In the genomic region with DNA sequence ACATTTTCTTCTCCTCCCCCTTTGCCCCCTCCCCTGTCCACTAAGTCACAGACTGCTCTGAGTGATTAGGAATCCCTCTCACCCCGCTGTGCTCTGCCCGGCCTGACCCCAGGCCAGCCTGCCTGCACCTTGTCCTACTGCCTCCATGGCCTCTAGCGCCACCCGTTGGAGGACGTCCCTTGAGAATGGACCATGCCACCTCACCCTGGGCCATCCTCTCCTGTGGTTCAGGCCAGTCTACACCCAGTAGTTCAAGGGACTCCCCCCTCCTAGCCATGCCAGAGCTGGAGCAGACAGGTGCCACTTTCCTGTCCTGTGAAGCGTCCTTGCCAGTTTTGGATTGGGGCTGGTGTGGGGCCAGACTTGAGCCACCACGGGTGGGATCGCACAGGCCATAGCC, we compare ENCODE assay signal across 15 cellular contexts. TPM values are rescaled to one million over a fixed set of nuclear protein-coding genes. Genes with fewer than 3 reads are reported as not detected.
A peak's percentile ranks its signal among the peaks of the same experiment; 100 is the strongest.
DNase-seq lines count a peak whose midpoint lies in the region; ATAC-seq, FAIRE-seq and TF ChIP-seq lines count a peak whose summit lies in the region.
"Had no signal": no experiment of that assay in that cellular context is flagged by ENCODE, and none has a peak within 500 bp of the region (broad histone marks: within the 10 kb centered on the region; RNA-seq: fewer than 3 reads in every experiment).

No MANE protein-coding gene starts in this region.

- no peak overlapping the region for H3K23ac ChIP-seq in H1 (ENCODE audit: insufficient read length)

- peak; percentile 27 to 54; a peak in 3 of 4 replicates for TF ChIP-seq RAD21 in H1 (IDR thresholded peaks at IDR 0.05 in 1 of 2, conservative IDR thresholded peaks at IDR 0.05 in 1 of 2; ENCODE audit: low read depth in 2 of 2, low read length in 2 of 2)

- no peaks in the 10 kb centered on the region for H3K9me3 ChIP-seq in H1 (ENCODE audit: insufficient read depth in 2 of 2, low read depth in 1 of 2, low read length in 1 of 2)
- H3K9me3 ChIP-seq in tibial nerve = no peaks in the 10 kb centered on the region
- H3K9me3 ChIP-seq: SK-N-SH had no signal

- no peaks in the 10 kb centered on the region for H4K20me1 ChIP-seq in H1 (replicated peaks in 1 of 2; ENCODE audit: control insufficient read depth in 1 of 2, insufficient read depth in 2 of 2, low read length in 2 of 2)

- no peak overlapping the region for H3K4me2 ChIP-seq in H1 (ENCODE audit: insufficient read depth in 1 of 2, low read depth in 2 of 2, low read length in 2 of 2)
- H3K4me2 ChIP-seq: SK-N-SH had no signal

- H2BK12ac ChIP-seq in H1 (ENCODE audit: low read depth, low read length) = no peak overlapping the region

- no peak overlapping the region for H4K8ac ChIP-seq in H1 (ENCODE audit: extremely low read depth, insufficient read depth, low read length)

- H3K23me2 ChIP-seq in H1 (ENCODE audit: low read depth, low read length) = no peaks in the 10 kb centered on the region

- H3K27me3 Mint-ChIP-seq in activated CD8-positive, alpha-beta T cell treated with anti-CD3 and anti-CD28 coated beads for 36 hours = no peaks in the 10 kb centered on the region
- no peaks in the 10 kb centered on the region for H3K27me3 Mint-ChIP-seq in activated CD8-positive, alpha-beta T cell treated with anti-CD3 and anti-CD28 coated beads, Interleukin-2, amount 10 ng/mL, durations not matched to agents 7 days and 5 days (ENCODE audit: low read depth)
- H3K27me3 Mint-ChIP-seq: stimulated activated naive CD8-positive, alpha-beta T cell treated with anti-CD3 and anti-CD28 coated beads, Interleukin-15, Interleukin-2, amounts not matched to agents 100 ng/mL and 50 ng/mL, for 24 hours had no signal

- H3K4me3 ChIP-seq in H1 (ENCODE audit: extremely low read depth in 1 of 4, insufficient read depth in 2 of 4, low read depth in 3 of 4, low read length in 4 of 4) (no peak overlapping the region), tibial nerve (no peak overlapping the region)

- H3K79me2 ChIP-seq in H1 (ENCODE audit: control insufficient read depth in 1 of 2, insufficient read depth in 2 of 2, low read length in 2 of 2) = peaks cover 0 to 10% of the 10 kb centered on the region in 2 experiments; a peak in 2 of 4 replicates

- peaks cover 3 to 24% (median 9%) of the 10 kb centered on the region in 4 experiments; a peak in 6 of 7 replicates for H3K4me1 ChIP-seq in H1 (replicated peaks in 1 of 4; ENCODE audit: control insufficient read depth in 3 of 4, insufficient read depth in 4 of 4, low read length in 3 of 4)
- H3K4me1 ChIP-seq in tibial nerve = peaks cover 0 to 46% (median 0%) of the 10 kb centered on the region in 4 donors

- no peak overlapping the region for H2BK15ac ChIP-seq in H1 (ENCODE audit: low read length)

- H3K4me1 Mint-ChIP-seq in activated CD8-positive, alpha-beta T cell treated with anti-CD3 and anti-CD28 coated beads for 36 hours (ENCODE audit: low read depth) = no peaks in the 10 kb centered on the region
- peaks cover 5% of the 10 kb centered on the region for H3K4me1 Mint-ChIP-seq in activated CD8-positive, alpha-beta T cell treated with anti-CD3 and anti-CD28 coated beads, Interleukin-2, amount 10 ng/mL, durations not matched to agents 7 days and 5 days (ENCODE audit: low read depth)
- H3K4me1 Mint-ChIP-seq: mesothelial cell of epicardium had no signal

- 100% methylated on average over 4 of the region's 8 CpGs; no CpG with 5 or more reads in 1 of the 2 experiments for WGBS in H1 (ENCODE audit: extremely low coverage in 1 of 2, insufficient coverage in 1 of 2, insufficient read length in 1 of 2, insufficient replicate concordance in 2 of 2, low coverage in 1 of 2, low lambda C conversion rate in 2 of 2, missing lambda C conversion rate in 1 of 2), 2 experiments
- WGBS in tibial nerve, 2 donors = 73 to 83% methylated on average over 8 of the region's 8 CpGs

- no peak overlapping the region for H3K27ac Mint-ChIP-seq in activated CD8-positive, alpha-beta T cell treated with anti-CD3 and anti-CD28 coated beads for 36 hours
- no peak overlapping the region for H3K27ac Mint-ChIP-seq in activated CD8-positive, alpha-beta T cell treated with anti-CD3 and anti-CD28 coated beads, Interleukin-2, amount 10 ng/mL, durations not matched to agents 7 days and 5 days
- H3K27ac Mint-ChIP-seq: mesothelial cell of epicardium; stimulated activated naive CD8-positive, alpha-beta T cell treated with anti-CD3 and anti-CD28 coated beads, Interleukin-15, Interleukin-2, amounts not matched to agents 100 ng/mL and 50 ng/mL, for 24 hours had no signal

- CTCF ChIA-PET in activated CD8-positive, alpha-beta T cell treated with anti-CD3 and anti-CD28 coated beads for 36 hours (lab: Charles Lee) = interaction anchor here (0.9 kb wide), 1 partner anchor 16 kb away, joined by 3 read pairs; no protein-coding TSS in a partner anchor
- CTCF ChIA-PET in activated CD8-positive, alpha-beta T cell treated with anti-CD3 and anti-CD28 coated beads, Interleukin-2, amount 10 ng/mL, durations not matched to agents 7 days and 5 days (lab: Charles Lee) = interaction anchor here (1.2 kb wide), 1 partner anchor 16 kb away, joined by 4 read pairs; no protein-coding TSS in a partner anchor
- CTCF ChIA-PET in H1 (lab: Charles Lee; ENCODE audit: partially characterized antibody) = interaction anchor here (0.6 to 2.2 kb wide), 7 partner anchors 10 to 396 kb away, joined by 3 to 9 read pairs (median 4); partner anchors contain the start of gene IRAK1

- no peak overlapping the region for H2AFZ ChIP-seq in H1 (ENCODE audit: low read length)

- H2BK20ac ChIP-seq in H1 (ENCODE audit: low read length) = no peak overlapping the region

- peaks cover 6% of the 10 kb centered on the region for H3K36me3 Mint-ChIP-seq in activated CD8-positive, alpha-beta T cell treated with anti-CD3 and anti-CD28 coated beads for 36 hours (ENCODE audit: low read depth)
- peaks cover 23% of the 10 kb centered on the region for H3K36me3 Mint-ChIP-seq in activated CD8-positive, alpha-beta T cell treated with anti-CD3 and anti-CD28 coated beads, Interleukin-2, amount 10 ng/mL, durations not matched to agents 7 days and 5 days (ENCODE audit: low read depth)

- no peak overlapping the region for H3K9ac ChIP-seq in H1 (replicated peaks in 1 of 4; ENCODE audit: extremely low read depth in 1 of 4, low read depth in 3 of 4, low read length in 3 of 4)
- H3K9ac ChIP-seq: SK-N-SH had no signal

- no peak overlapping the region for H3K4me3 Mint-ChIP-seq in activated CD8-positive, alpha-beta T cell treated with anti-CD3 and anti-CD28 coated beads for 36 hours
- H3K4me3 Mint-ChIP-seq in activated CD8-positive, alpha-beta T cell treated with anti-CD3 and anti-CD28 coated beads, Interleukin-2, amount 10 ng/mL, durations not matched to agents 7 days and 5 days = no peak overlapping the region
- H3K4me3 Mint-ChIP-seq: mesothelial cell of epicardium; stimulated activated naive CD8-positive, alpha-beta T cell treated with anti-CD3 and anti-CD28 coated beads, Interleukin-15, Interleukin-2, amounts not matched to agents 100 ng/mL and 50 ng/mL, for 24 hours had no signal

- no peak overlapping the region for H2AK5ac ChIP-seq in H1 (ENCODE audit: low read depth, low read length)

- H3K79me1 ChIP-seq in H1 (ENCODE audit: low read depth, low read length) = no peaks in the 10 kb centered on the region; the same call in 1 of the 2 replicates

- POLR2A ChIA-PET in activated CD8-positive, alpha-beta T cell treated with anti-CD3 and anti-CD28 coated beads for 36 hours (lab: Charles Lee) = no interaction called here
- POLR2A ChIA-PET in activated CD8-positive, alpha-beta T cell treated with anti-CD3 and anti-CD28 coated beads, Interleukin-2, amount 10 ng/mL, durations not matched to agents 7 days and 5 days (lab: Charles Lee) = interaction anchor here (0.7 kb wide), 1 partner anchor 9 kb away, joined by 4 read pairs; no protein-coding TSS in a partner anchor
- POLR2A ChIA-PET in H1 (lab: Charles Lee; ENCODE audit: partially characterized antibody) = no interaction called here

- no peak for TF ChIP-seq EP300 in H1 (IDR thresholded peaks at IDR 0.05; ENCODE audit: borderline replicate concordance in 1 of 2, low read depth in 2 of 2, low read length in 2 of 2)
- TF ChIP-seq EP300 in tibial nerve (IDR thresholded peaks at IDR 0.05) = no peak

- H3K14ac ChIP-seq in H1 (ENCODE audit: insufficient read length) = no peak overlapping the region

- no peak overlapping the region for H3K18ac ChIP-seq in H1 (ENCODE audit: extremely low read depth, low read length)

- TF ChIP-seq CTCF in activated CD8-positive, alpha-beta T cell treated with anti-CD3 and anti-CD28 coated beads for 36 hours (IDR thresholded peaks at IDR 0.05) = no peak
- TF ChIP-seq CTCF in H1 (IDR thresholded peaks at IDR 0.05; ENCODE audit: control extremely low read depth in 1 of 3, insufficient read depth in 1 of 3, low read depth in 1 of 3, low read length in 3 of 3) (peak in 1 of 3 experiments; percentile 42; a peak in 1 of 4 replicates), tibial nerve (IDR thresholded peaks at IDR 0.05) (no peak)

- no peak overlapping the region for H4K5ac ChIP-seq in H1 (ENCODE audit: insufficient read length, low read depth, low read length)

- intact Hi-C loops in activated CD8-positive, alpha-beta T cell treated with anti-CD3 and anti-CD28 coated beads for 36 hours (cut with micrococcal nuclease) = no loop called here

- H3K36me3 ChIP-seq in H1 (ENCODE audit: control insufficient read depth in 2 of 4, insufficient read depth in 4 of 4, low read length in 3 of 4) (peaks cover 0 to 16% (median 7%) of the 10 kb centered on the region in 4 experiments; a peak in 4 of 8 replicates), tibial nerve (peaks cover 0 to 34% (median 0%) of the 10 kb centered on the region in 3 donors)
- H3K36me3 ChIP-seq: brain microvascular endothelial cell had no signal

- H4K91ac ChIP-seq in H1 (replicated peaks; ENCODE audit: insufficient read length, low read length) = no peak overlapping the region

- H3K27ac ChIP-seq in H1 (ENCODE audit: low read depth, low read length) = no peak overlapping the region
- peak overlapping the region in 3 of 4 donors; percentile 34 to 67 (median 43) for H3K27ac ChIP-seq in tibial nerve
- H3K27ac ChIP-seq: brain microvascular endothelial cell had no signal

- H3K27me3 ChIP-seq in H1 (replicated peaks in 1 of 4; ENCODE audit: control insufficient read depth in 3 of 4, extremely low read depth in 1 of 4, insufficient read depth in 3 of 4, low read length in 3 of 4) (no peaks in the 10 kb centered on the region), tibial nerve (no peaks in the 10 kb centered on the region)
- H3K27me3 ChIP-seq: brain microvascular endothelial cell had no signal

- FAIRE-seq in H1 (lab: Jason Lieb, UNC) (no peak), RCC 7860 (lab: Jason Lieb, UNC) (no peak)
- FAIRE-seq: frontal cortex had no signal

- peak; percentile 20 for DNase-seq in activated CD8-positive, alpha-beta T cell treated with anti-CD3 and anti-CD28 coated beads for 36 hours
- no peak for DNase-seq in activated CD8-positive, alpha-beta T cell treated with anti-CD3 and anti-CD28 coated beads, Interleukin-2, amount 10 ng/mL, durations not matched to agents 7 days and 5 days
- DNase-seq in H1 (ENCODE audit: low read depth in 1 of 2, low spot score in 2 of 2) (no peak), tibial nerve (ENCODE audit: low spot score in 2 of 2) (no peak), RCC 7860 (ENCODE audit: low spot score) (no peak), T-helper 9 cell (no peak)
- DNase-seq: brain microvascular endothelial cell, GDM1, IMR-90, NCI-H1048, NCI-H2171 treated with DMSO at 0.1 percent for 48 hours, SK-N-SH had no signal

- no peak overlapping the region for H2BK5ac ChIP-seq in H1 (ENCODE audit: low read depth, low read length)

- H3K56ac ChIP-seq in H1 (replicated peaks; ENCODE audit: insufficient read length, low read depth, low read length) = no peak overlapping the region

- no peak overlapping the region for H2BK120ac ChIP-seq in H1 (replicated peaks; ENCODE audit: low read depth, low read length)

- H3K9me3 Mint-ChIP-seq in activated CD8-positive, alpha-beta T cell treated with anti-CD3 and anti-CD28 coated beads for 36 hours = no peaks in the 10 kb centered on the region
- H3K9me3 Mint-ChIP-seq in activated CD8-positive, alpha-beta T cell treated with anti-CD3 and anti-CD28 coated beads, Interleukin-2, amount 10 ng/mL, durations not matched to agents 7 days and 5 days (ENCODE audit: insufficient read depth) = no peaks in the 10 kb centered on the region
- H3K9me3 Mint-ChIP-seq: stimulated activated naive CD8-positive, alpha-beta T cell treated with anti-CD3 and anti-CD28 coated beads, Interleukin-15, Interleukin-2, amounts not matched to agents 100 ng/mL and 50 ng/mL, for 24 hours had no signal

- no peak overlapping the region for H3K4ac ChIP-seq in H1 (replicated peaks; ENCODE audit: insufficient read length, low read depth, low read length)

- no peak for ATAC-seq in activated CD8-positive, alpha-beta T cell treated with anti-CD3 and anti-CD28 coated beads for 36 hours
- no peak for ATAC-seq in activated CD8-positive, alpha-beta T cell treated with anti-CD3 and anti-CD28 coated beads, Interleukin-2, amount 10 ng/mL, durations not matched to agents 7 days and 5 days

- TF ChIP-seq POLR2A in H1 (IDR thresholded peaks at IDR 0.05; ENCODE audit: control extremely low read depth in 1 of 2, low read depth in 2 of 2, low read length in 2 of 2) (no peak), tibial nerve (IDR thresholded peaks at IDR 0.05) (no peak)

RNA-seq across cellular contexts. Expression of gene IRAK1, which starts 9.7 kb away (rescaled TPM):
- total RNA-seq in activated CD8-positive, alpha-beta T cell treated with anti-CD3 and anti-CD28 coated beads for 36 hours = 100 to 1,000 TPM; 134 to 136 TPM
- total RNA-seq in activated CD8-positive, alpha-beta T cell treated with anti-CD3 and anti-CD28 coated beads, Interleukin-2, amount 10 ng/mL, durations not matched to agents 7 days and 5 days = 100 to 1,000 TPM; 164 to 165 TPM
- 41.7 and 47.2 TPM in 2 replicates for total RNA-seq in H1 (2021; fragmentation: NEBNext Ultra II Directional; extraction: Animal tissue kit (Norgen Biotek cat#: 25700))
- 26.6 and 34.7 TPM in 2 replicates for polyA plus RNA-seq in H1 (2011; rRNA removed)
- polyA plus RNA-seq in H1 (2011; cell fraction: cytosol; rRNA removed) = 30.0 TPM
- 48.0 TPM for polyA plus RNA-seq in H1 (2011; cell fraction: nucleus; rRNA removed)
- polyA plus RNA-seq in H1 (2012, experiment 1 of 2) = 42.4 to 74.0 TPM (median 70.1 TPM) in 4 replicates
- polyA plus RNA-seq in H1 (2012, experiment 2 of 2) = 60.7 TPM
- polyA plus RNA-seq in H1 (2013, experiment 1 of 2) = 28.3 TPM
- 25.9 TPM for polyA plus RNA-seq in H1 (2013, experiment 2 of 2)
- polyA minus RNA-seq in H1 (2011; rRNA and poly(A)+ RNA removed) = 35.5 and 41.0 TPM in 2 replicates
- 54.9 TPM for polyA minus RNA-seq in H1 (2011; cell fraction: cytosol; rRNA and poly(A)+ RNA removed)
- 27.7 TPM for polyA minus RNA-seq in H1 (2011; cell fraction: nucleus; rRNA and poly(A)+ RNA removed)
- total RNA-seq in tibial nerve = 100 to 1,000 TPM in 1 of 4 donors, 10 to 100 TPM in 3; 50.7 to 127 (median 64.4) TPM

RNA-seq across cellular contexts. Expression of gene TMEM187, which starts 56.9 kb away (rescaled TPM):
- total RNA-seq in activated CD8-positive, alpha-beta T cell treated with anti-CD3 and anti-CD28 coated beads for 36 hours = 1 to 10 TPM; 4.4 to 4.5 TPM
- 1 to 10 TPM; 5.9 to 6.2 TPM for total RNA-seq in activated CD8-positive, alpha-beta T cell treated with anti-CD3 and anti-CD28 coated beads, Interleukin-2, amount 10 ng/mL, durations not matched to agents 7 days and 5 days
- total RNA-seq in H1 (2021; fragmentation: NEBNext Ultra II Directional; extraction: Animal tissue kit (Norgen Biotek cat#: 25700)) = 2.7 and 5.0 TPM in 2 replicates
- 14.5 and 16.2 TPM in 2 replicates for polyA plus RNA-seq in H1 (2011; rRNA removed)
- polyA plus RNA-seq in H1 (2011; cell fraction: cytosol; rRNA removed) = 9.8 TPM
- polyA plus RNA-seq in H1 (2011; cell fraction: nucleus; rRNA removed) = 11.4 TPM
- 3.3 to 5.5 TPM (median 4.3 TPM) in 4 replicates for polyA plus RNA-seq in H1 (2012, experiment 1 of 2)
- polyA plus RNA-seq in H1 (2012, experiment 2 of 2) = 4.9 TPM
- polyA plus RNA-seq in H1 (2013, experiment 1 of 2) = 5.0 TPM
- 5.3 TPM for polyA plus RNA-seq in H1 (2013, experiment 2 of 2)
- 5.1 and 5.4 TPM in 2 replicates for polyA minus RNA-seq in H1 (2011; rRNA and poly(A)+ RNA removed)
- 2.9 TPM for polyA minus RNA-seq in H1 (2011; cell fraction: cytosol; rRNA and poly(A)+ RNA removed)
- polyA minus RNA-seq in H1 (2011; cell fraction: nucleus; rRNA and poly(A)+ RNA removed) = 3.2 TPM
- total RNA-seq in tibial nerve = 10 to 100 TPM in 2 of 4 donors, 1 to 10 TPM in 2; 4.2 to 16.4 (median 9.6) TPM

RNA-seq across cellular contexts. Expression of gene HCFC1, which starts 57.8 kb away (rescaled TPM):
- 100 to 1,000 TPM; 115 to 116 TPM for total RNA-seq in activated CD8-positive, alpha-beta T cell treated with anti-CD3 and anti-CD28 coated beads for 36 hours
- 100 to 1,000 TPM; 141 to 146 TPM for total RNA-seq in activated CD8-positive, alpha-beta T cell treated with anti-CD3 and anti-CD28 coated beads, Interleukin-2, amount 10 ng/mL, durations not matched to agents 7 days and 5 days
- 117 and 120 TPM in 2 replicates for total RNA-seq in H1 (2021; fragmentation: NEBNext Ultra II Directional; extraction: Animal tissue kit (Norgen Biotek cat#: 25700))
- polyA plus RNA-seq in H1 (2011; rRNA removed) = 24.9 and 44.8 TPM in 2 replicates
- 19.1 TPM for polyA plus RNA-seq in H1 (2011; cell fraction: cytosol; rRNA removed)
- 58.3 TPM for polyA plus RNA-seq in H1 (2011; cell fraction: nucleus; rRNA removed)
- polyA plus RNA-seq in H1 (2012, experiment 1 of 2) = 68.3 to 93.0 TPM (median 82.4 TPM) in 4 replicates
- polyA plus RNA-seq in H1 (2012, experiment 2 of 2) = 84.1 TPM
- 56.8 TPM for polyA plus RNA-seq in H1 (2013, experiment 1 of 2)
- 47.2 TPM for polyA plus RNA-seq in H1 (2013, experiment 2 of 2)
- polyA minus RNA-seq in H1 (2011; rRNA and poly(A)+ RNA removed) = 20.7 TPM in 2 replicates
- polyA minus RNA-seq in H1 (2011; cell fraction: cytosol; rRNA and poly(A)+ RNA removed) = 67.4 TPM
- polyA minus RNA-seq in H1 (2011; cell fraction: nucleus; rRNA and poly(A)+ RNA removed) = 37.2 TPM
- total RNA-seq in tibial nerve = 10 to 100 TPM; 42.6 to 52.2 (median 48.9) TPM
